15 cellular contexts compared by ENCODE assay signal in the genomic region with DNA sequence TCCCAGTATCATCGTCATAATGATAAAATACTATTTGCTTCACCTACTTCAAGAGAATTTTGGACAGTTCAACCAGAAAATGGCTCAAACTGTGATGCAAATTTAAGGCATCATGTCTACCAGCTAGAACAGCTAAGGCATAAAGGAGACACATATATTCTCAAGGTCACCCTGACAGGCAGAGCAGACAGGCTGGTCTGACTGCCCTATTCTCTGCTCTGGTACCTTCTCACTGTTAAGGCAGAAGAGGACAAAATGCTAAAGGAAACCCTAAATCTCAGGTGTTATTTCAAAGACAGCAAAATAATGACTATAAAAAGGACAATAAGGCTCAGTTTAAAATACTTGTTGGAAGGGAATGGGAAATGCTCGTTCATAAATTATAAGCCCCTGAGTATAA.
DNase-seq lines count a peak whose midpoint lies in the region; ATAC-seq and TF ChIP-seq lines count a peak whose summit lies in the region.
"Had no signal": no experiment of that assay in that cellular context is flagged by ENCODE, and none has a peak within 500 bp of the region (broad histone marks: within the 10 kb centered on the region; RNA-seq: fewer than 3 reads in every experiment).

No MANE protein-coding gene starts in this region.

- H3K4me3 ChIP-seq in DOHH2 (ENCODE audit: low read length) = no peak overlapping the region
- peak overlapping the region; percentile 1 for H3K4me3 ChIP-seq in naive thymus-derived CD4-positive, alpha-beta T cell (ENCODE audit: low read length)

- 0 out of 2 replicates have a peak overlapping the region, but pooled peaks have one; percentile 11 for H3K4me2 ChIP-seq in DOHH2 (ENCODE audit: low read length)

- peaks cover 32% of the 10 kb centered on the region for H3K4me1 ChIP-seq in DOHH2 (ENCODE audit: control insufficient read depth, low read length)
- peaks cover 8 to 32% of the 10 kb centered on the region in 2 donors for H3K4me1 ChIP-seq in naive thymus-derived CD4-positive, alpha-beta T cell (ENCODE audit: control insufficient read depth in 2 of 2, insufficient read depth in 2 of 2, low read length in 2 of 2)

- no peaks in the 10 kb centered on the region for H4K20me1 ChIP-seq in DOHH2 (ENCODE audit: control insufficient read depth, insufficient read depth, low read depth, low read length)

- no peaks in the 10 kb centered on the region for H3K27me3 ChIP-seq in DOHH2 (ENCODE audit: control insufficient read depth, low read length)
- H3K27me3 ChIP-seq in naive thymus-derived CD4-positive, alpha-beta T cell (ENCODE audit: control insufficient read depth in 2 of 2, insufficient read depth in 2 of 2, low read length in 2 of 2) = no peaks in the 10 kb centered on the region

- intact Hi-C loops in naive thymus-derived CD4-positive, alpha-beta T cell (cut with micrococcal nuclease) = loop anchor here in 1 of 2 donors (2.0 to 5.0 kb wide), 3 partner anchors 41 to 96 kb away; no protein-coding TSS in a partner anchor

- H3K36me3 Mint-ChIP-seq in activated naive CD8-positive, alpha-beta T cell = peaks cover 38% of the 10 kb centered on the region
- peaks cover 12 to 47% (median 23%) of the 10 kb centered on the region in 5 donors for H3K36me3 Mint-ChIP-seq in naive thymus-derived CD4-positive, alpha-beta T cell

- CTCF ChIA-PET in naive thymus-derived CD4-positive, alpha-beta T cell (lab: Charles Lee) = no interaction called here

- H3K9me2 ChIP-seq in DOHH2 (replicated peaks; ENCODE audit: control insufficient read depth, low read length) = no peaks in the 10 kb centered on the region

- peaks cover 53% of the 10 kb centered on the region for H3K4me1 Mint-ChIP-seq in activated naive CD8-positive, alpha-beta T cell (ENCODE audit: low read depth)
- H3K4me1 Mint-ChIP-seq in naive thymus-derived CD4-positive, alpha-beta T cell = peaks cover 34 to 61% (median 49%) of the 10 kb centered on the region in 7 donors

- POLR2A ChIA-PET in naive thymus-derived CD4-positive, alpha-beta T cell (lab: Charles Lee) = no interaction called here

- H3K79me2 ChIP-seq in DOHH2 (ENCODE audit: control insufficient read depth, low read length) = no peaks in the 10 kb centered on the region

- TF ChIP-seq CTCF in DOHH2 (IDR thresholded peaks at IDR 0.05; ENCODE audit: low read depth, low read length, poor library complexity, severe bottlenecking) = no peak

- ATAC-seq in HG02981 (IDR thresholded peaks at IDR 0.05; ENCODE audit: unreplicated experiment) = peak; percentile 2
- ATAC-seq in naive thymus-derived CD4-positive, alpha-beta T cell = no peak
- ATAC-seq in HG02571 (IDR thresholded peaks at IDR 0.05; ENCODE audit: unreplicated experiment) = no peak
- no peak for ATAC-seq in GM21390 (IDR thresholded peaks at IDR 0.05; ENCODE audit: unreplicated experiment)
- ATAC-seq in GM19452 (IDR thresholded peaks at IDR 0.05; ENCODE audit: unreplicated experiment) = no peak

- H3K27ac ChIP-seq in DOHH2 (ENCODE audit: low read depth, low read length) = no peak overlapping the region
- H3K27ac ChIP-seq in naive thymus-derived CD4-positive, alpha-beta T cell (ENCODE audit: low read depth, low read length) = no peak overlapping the region

- no peaks in the 10 kb centered on the region for H3F3A ChIP-seq in DOHH2 (ENCODE audit: control insufficient read depth, insufficient read depth)

- DNase-seq in naive thymus-derived CD4-positive, alpha-beta T cell = no peak
- DNase-seq: activated effector memory CD4-positive, alpha-beta T cell treated with anti-CD3 and anti-CD28 coated beads, Interleukin-2, amount 50 U/mL, for 16 hours; aorta; islet precursor cell; naive B cell; NCI-H146; NK-92 treated with Interleukin-12 subunit alpha and Interleukin-12 subunit beta, amount 100 ng/mL, for 24 hours; stimulated activated CD4-positive, alpha-beta T cell treated with anti-CD3 and anti-CD28 coated beads, Interleukin-4, amount 100 ng/mL, for 4 hours had no signal

- no peaks in the 10 kb centered on the region for H3K27me3 Mint-ChIP-seq in activated naive CD8-positive, alpha-beta T cell
- peaks cover 0 to 16% (median 0%) of the 10 kb centered on the region in 5 donors for H3K27me3 Mint-ChIP-seq in naive thymus-derived CD4-positive, alpha-beta T cell
- H3K27me3 Mint-ChIP-seq: naive B cell, progenitor cell of endocrine pancreas had no signal

- H3K27ac Mint-ChIP-seq in activated naive CD8-positive, alpha-beta T cell = no peak overlapping the region
- peak overlapping the region in 3 of 9 donors; percentile 1 to 60 (median 7) for H3K27ac Mint-ChIP-seq in naive thymus-derived CD4-positive, alpha-beta T cell
- H3K27ac Mint-ChIP-seq: progenitor cell of endocrine pancreas had no signal

- H3K9me3 Mint-ChIP-seq in activated naive CD8-positive, alpha-beta T cell (ENCODE audit: low read depth) = no peaks in the 10 kb centered on the region
- H3K9me3 Mint-ChIP-seq in naive thymus-derived CD4-positive, alpha-beta T cell = no peaks in the 10 kb centered on the region
- H3K9me3 Mint-ChIP-seq: naive B cell had no signal

- H3K4me3 Mint-ChIP-seq in activated naive CD8-positive, alpha-beta T cell = peak overlapping the region; percentile 33
- peak overlapping the region; percentile 8 to 66 (median 47) for H3K4me3 Mint-ChIP-seq in naive thymus-derived CD4-positive, alpha-beta T cell
- H3K4me3 Mint-ChIP-seq: naive B cell had no signal

- peaks cover 89% of the 10 kb centered on the region for H3K36me3 ChIP-seq in DOHH2 (ENCODE audit: control insufficient read depth, low read length)
- H3K36me3 ChIP-seq in naive thymus-derived CD4-positive, alpha-beta T cell (ENCODE audit: control insufficient read depth in 2 of 3, insufficient read depth in 3 of 3, low read length in 3 of 3) = peaks cover 0 to 23% (median 0%) of the 10 kb centered on the region in 3 experiments

- H3K9me3 ChIP-seq in DOHH2 (ENCODE audit: control insufficient read depth, insufficient read depth, low read length) = no peaks in the 10 kb centered on the region
- H3K9me3 ChIP-seq in naive thymus-derived CD4-positive, alpha-beta T cell (ENCODE audit: control insufficient read depth in 2 of 3, low read length in 3 of 3) = no peaks in the 10 kb centered on the region
